ENCODE assay signal across 8 cellular contexts in genomic region chr12:11839093-11839641, GRCh38.
A peak's percentile ranks its signal among the peaks of the same experiment; 100 is the strongest.
DNase-seq lines count a peak whose midpoint lies in the region; ATAC-seq, FAIRE-seq and TF ChIP-seq lines count a peak whose summit lies in the region.

No MANE protein-coding gene starts in this region.

- H3K4me3 ChIP-seq in osteoblast (ENCODE audit: insufficient read depth, low read length) (no peak overlapping the region), SJCRH30 (no peak overlapping the region)

- peaks cover 8% of the 10 kb centered on the region for H3K79me2 ChIP-seq in osteoblast (ENCODE audit: insufficient read depth, low read length)

- DNase-seq in EL = peak; percentile 55
- DNase-seq in NCI-H226 = peak; percentile 37
- peak; percentile 87 for DNase-seq in dermis blood vessel endothelial cell
- peak; percentile 87 for DNase-seq in osteoblast (ENCODE audit: insufficient read length, low spot score, missing footprints)
- no peak for DNase-seq in GM19239 (ENCODE audit: insufficient read length, low spot score)
- DNase-seq in SJCRH30 = no peak
- no peak for DNase-seq in SW 1271 (lab: John Stamatoyannopoulos, UW)

- no peaks in the 10 kb centered on the region for H4K20me1 ChIP-seq in osteoblast (ENCODE audit: insufficient read depth, low read length)

- H3K4me2 ChIP-seq in osteoblast (ENCODE audit: insufficient read depth, low read length) = peak overlapping the region; percentile 4

- H2AFZ ChIP-seq in osteoblast (ENCODE audit: low read length) = no peak overlapping the region

- H3K4me1 ChIP-seq in osteoblast (ENCODE audit: insufficient read depth, low read length) = peaks cover 24% of the 10 kb centered on the region
- no peaks in the 10 kb centered on the region for H3K4me1 ChIP-seq in SJCRH30

- H3K9me3 ChIP-seq in osteoblast (ENCODE audit: low read depth, low read length) = no peaks in the 10 kb centered on the region
- no peaks in the 10 kb centered on the region for H3K9me3 ChIP-seq in SJCRH30 (replicated peaks)

- ATAC-seq in GM21367 (IDR thresholded peaks at IDR 0.05; ENCODE audit: unreplicated experiment) = no peak

- TF ChIP-seq CTCF in osteoblast (IDR thresholded peaks at IDR 0.05; ENCODE audit: extremely low read depth, low read depth, low read length) = no peak

- H3K36me3 ChIP-seq in osteoblast (ENCODE audit: insufficient read depth, low read length) (peaks cover 16% of the 10 kb centered on the region), SJCRH30 (no peaks in the 10 kb centered on the region)

- no peak for FAIRE-seq in GM19239 (lab: Jason Lieb, UNC)

- H3K27ac ChIP-seq in osteoblast (ENCODE audit: low read depth, low read length) = peak overlapping the region; percentile 54
- no peak overlapping the region for H3K27ac ChIP-seq in SJCRH30

- no peaks in the 10 kb centered on the region for H3K27me3 ChIP-seq in osteoblast (ENCODE audit: insufficient read depth, low read length)
- no peaks in the 10 kb centered on the region for H3K27me3 ChIP-seq in SJCRH30

Comparison
In these comparisons a context has a peak if more than half of its experiments do, and no peak if none do; other contexts are left out.
1. DNase-seq: peak in EL (single experiment), NCI-H226 (single experiment), dermis blood vessel endothelial cell (single experiment) and osteoblast (single experiment); none in GM19239 (single experiment), SJCRH30 (0 of 2) and SW 1271 (0 of 2).